1 cellular context compared by ENCODE assay signal in the genomic region with DNA sequence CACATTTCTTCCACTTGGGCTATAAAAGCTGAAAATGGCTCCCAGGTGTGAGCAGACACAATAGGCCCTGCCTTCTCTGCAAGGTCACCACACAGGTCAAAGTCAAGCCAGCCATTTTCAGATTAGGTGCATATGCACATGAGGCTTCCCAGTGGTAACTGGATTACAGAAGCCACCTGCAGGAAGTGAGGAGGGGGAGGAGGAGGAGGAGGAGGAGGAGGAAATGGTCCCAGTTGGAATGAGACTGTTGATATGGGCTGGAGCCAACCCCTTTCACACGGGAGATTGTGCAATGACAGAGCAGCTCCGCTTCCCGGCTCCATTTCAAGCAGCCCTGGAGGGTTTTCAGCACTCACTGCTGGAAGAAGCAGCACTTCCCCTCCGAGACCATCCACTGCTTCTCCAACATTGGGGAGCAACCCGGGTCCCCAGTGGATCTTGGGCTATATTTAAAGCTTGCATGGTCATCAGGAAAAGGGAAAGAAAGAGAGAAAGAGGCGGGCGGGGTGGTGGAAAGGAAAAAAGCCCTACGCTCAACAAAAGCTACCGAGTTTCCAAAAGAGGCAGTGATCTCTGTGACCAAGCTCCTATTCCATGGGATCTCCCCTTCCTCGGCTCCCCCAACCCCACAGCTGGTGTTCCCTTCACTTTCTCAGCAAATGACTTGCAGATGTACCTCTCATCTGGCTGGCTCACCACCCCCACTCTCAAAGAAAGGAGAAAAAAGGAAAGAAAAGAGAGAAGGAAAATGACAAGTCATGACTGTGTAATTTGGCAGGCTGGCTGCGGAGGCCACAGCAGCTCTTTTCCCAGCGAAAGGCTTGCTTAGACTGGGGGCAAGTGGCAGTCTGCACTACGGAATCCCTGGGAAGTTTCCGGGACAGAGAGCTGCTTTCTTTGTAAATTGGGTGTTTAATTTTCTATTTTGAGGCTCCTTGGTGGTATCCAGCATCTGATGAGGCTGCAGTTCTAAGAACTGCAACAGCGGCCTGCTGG.
TF ChIP-seq lines count a peak whose summit lies in the region.

No MANE protein-coding gene starts in this region.

TF ChIP-seq in HepG2, 621 proteins besides CTCF, POLR2A, EP300 and RAD21 (continued from another document and continues in another):
- TF ChIP-seq, protein P1, sequence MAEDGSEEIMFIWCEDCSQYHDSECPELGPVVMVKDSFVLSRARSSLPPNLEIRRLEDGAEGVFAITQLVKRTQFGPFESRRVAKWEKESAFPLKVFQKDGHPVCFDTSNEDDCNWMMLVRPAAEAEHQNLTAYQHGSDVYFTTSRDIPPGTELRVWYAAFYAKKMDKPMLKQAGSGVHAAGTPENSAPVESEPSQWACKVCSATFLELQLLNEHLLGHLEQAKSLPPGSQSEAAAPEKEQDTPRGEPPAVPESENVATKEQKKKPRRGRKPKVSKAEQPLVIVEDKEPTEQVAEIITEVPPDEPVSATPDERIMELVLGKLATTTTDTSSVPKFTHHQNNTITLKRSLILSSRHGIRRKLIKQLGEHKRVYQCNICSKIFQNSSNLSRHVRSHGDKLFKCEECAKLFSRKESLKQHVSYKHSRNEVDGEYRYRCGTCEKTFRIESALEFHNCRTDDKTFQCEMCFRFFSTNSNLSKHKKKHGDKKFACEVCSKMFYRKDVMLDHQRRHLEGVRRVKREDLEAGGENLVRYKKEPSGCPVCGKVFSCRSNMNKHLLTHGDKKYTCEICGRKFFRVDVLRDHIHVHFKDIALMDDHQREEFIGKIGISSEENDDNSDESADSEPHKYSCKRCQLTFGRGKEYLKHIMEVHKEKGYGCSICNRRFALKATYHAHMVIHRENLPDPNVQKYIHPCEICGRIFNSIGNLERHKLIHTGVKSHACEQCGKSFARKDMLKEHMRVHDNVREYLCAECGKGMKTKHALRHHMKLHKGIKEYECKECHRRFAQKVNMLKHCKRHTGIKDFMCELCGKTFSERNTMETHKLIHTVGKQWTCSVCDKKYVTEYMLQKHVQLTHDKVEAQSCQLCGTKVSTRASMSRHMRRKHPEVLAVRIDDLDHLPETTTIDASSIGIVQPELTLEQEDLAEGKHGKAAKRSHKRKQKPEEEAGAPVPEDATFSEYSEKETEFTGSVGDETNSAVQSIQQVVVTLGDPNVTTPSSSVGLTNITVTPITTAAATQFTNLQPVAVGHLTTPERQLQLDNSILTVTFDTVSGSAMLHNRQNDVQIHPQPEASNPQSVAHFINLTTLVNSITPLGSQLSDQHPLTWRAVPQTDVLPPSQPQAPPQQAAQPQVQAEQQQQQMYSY (CRISPR knock-in tag; IDR thresholded peaks at IDR 0.05), result no peak
- TF ChIP-seq, protein P2, sequence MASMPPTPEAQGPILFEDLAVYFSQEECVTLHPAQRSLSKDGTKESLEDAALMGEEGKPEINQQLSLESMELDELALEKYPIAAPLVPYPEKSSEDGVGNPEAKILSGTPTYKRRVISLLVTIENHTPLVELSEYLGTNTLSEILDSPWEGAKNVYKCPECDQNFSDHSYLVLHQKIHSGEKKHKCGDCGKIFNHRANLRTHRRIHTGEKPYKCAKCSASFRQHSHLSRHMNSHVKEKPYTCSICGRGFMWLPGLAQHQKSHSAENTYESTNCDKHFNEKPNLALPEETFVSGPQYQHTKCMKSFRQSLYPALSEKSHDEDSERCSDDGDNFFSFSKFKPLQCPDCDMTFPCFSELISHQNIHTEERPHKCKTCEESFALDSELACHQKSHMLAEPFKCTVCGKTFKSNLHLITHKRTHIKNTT (CRISPR knock-in tag; IDR thresholded peaks at IDR 0.05), result no peak
- no peak for TF ChIP-seq ZNF205 (CRISPR knock-in tag; IDR thresholded peaks at IDR 0.05)
- TF ChIP-seq, protein P3, sequence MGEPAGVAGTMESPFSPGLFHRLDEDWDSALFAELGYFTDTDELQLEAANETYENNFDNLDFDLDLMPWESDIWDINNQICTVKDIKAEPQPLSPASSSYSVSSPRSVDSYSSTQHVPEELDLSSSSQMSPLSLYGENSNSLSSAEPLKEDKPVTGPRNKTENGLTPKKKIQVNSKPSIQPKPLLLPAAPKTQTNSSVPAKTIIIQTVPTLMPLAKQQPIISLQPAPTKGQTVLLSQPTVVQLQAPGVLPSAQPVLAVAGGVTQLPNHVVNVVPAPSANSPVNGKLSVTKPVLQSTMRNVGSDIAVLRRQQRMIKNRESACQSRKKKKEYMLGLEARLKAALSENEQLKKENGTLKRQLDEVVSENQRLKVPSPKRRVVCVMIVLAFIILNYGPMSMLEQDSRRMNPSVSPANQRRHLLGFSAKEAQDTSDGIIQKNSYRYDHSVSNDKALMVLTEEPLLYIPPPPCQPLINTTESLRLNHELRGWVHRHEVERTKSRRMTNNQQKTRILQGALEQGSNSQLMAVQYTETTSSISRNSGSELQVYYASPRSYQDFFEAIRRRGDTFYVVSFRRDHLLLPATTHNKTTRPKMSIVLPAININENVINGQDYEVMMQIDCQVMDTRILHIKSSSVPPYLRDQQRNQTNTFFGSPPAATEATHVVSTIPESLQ (CRISPR knock-in tag; conservative IDR thresholded peaks at IDR 0.05), result no peak
- TF ChIP-seq ZNF180 (CRISPR knock-in tag; IDR thresholded peaks at IDR 0.05; ENCODE audit: borderline replicate concordance, low read depth), result no peak
- TF ChIP-seq, protein P4, sequence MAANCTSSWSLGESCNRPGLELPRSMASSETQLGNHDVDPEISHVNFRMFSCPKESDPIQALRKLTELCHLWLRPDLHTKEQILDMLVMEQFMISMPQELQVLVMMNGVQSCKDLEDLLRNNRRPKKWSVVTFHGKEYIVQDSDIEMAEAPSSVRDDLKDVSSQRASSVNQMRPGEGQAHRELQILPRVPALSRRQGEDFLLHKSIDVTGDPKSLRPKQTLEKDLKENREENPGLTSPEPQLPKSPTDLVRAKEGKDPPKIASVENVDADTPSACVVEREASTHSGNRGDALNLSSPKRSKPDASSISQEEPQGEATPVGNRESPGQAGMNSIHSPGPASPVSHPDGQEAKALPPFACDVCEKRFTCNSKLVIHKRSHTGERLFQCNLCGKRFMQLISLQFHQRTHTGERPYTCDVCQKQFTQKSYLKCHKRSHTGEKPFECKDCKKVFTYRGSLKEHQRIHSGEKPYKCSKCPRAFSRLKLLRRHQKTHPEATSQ (CRISPR knock-in tag; IDR thresholded peaks at IDR 0.05; ENCODE audit: borderline replicate concordance), result no peak
- peak; percentile 36; the same call in 1 of the 2 replicates for TF ChIP-seq RXRA (CRISPR knock-in tag; IDR thresholded peaks at IDR 0.05)
- TF ChIP-seq NFE2L1 (CRISPR knock-in tag; IDR thresholded peaks at IDR 0.05; ENCODE audit: borderline replicate concordance), result no peak
- TF ChIP-seq, protein P5, sequence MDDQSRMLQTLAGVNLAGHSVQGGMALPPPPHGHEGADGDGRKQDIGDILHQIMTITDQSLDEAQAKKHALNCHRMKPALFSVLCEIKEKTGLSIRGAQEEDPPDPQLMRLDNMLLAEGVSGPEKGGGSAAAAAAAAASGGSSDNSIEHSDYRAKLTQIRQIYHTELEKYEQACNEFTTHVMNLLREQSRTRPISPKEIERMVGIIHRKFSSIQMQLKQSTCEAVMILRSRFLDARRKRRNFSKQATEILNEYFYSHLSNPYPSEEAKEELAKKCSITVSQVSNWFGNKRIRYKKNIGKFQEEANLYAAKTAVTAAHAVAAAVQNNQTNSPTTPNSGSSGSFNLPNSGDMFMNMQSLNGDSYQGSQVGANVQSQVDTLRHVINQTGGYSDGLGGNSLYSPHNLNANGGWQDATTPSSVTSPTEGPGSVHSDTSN (CRISPR knock-in tag; IDR thresholded peaks at IDR 0.05; ENCODE audit: borderline replicate concordance), result no peak
- TF ChIP-seq NCOR1 (IDR thresholded peaks at IDR 0.05; ENCODE audit: borderline replicate concordance, low read length), result peak; percentile 19; the same call in 1 of the 2 replicates
- no peak for TF ChIP-seq ZNF225 (CRISPR knock-in tag; IDR thresholded peaks at IDR 0.05)
- no peak for TF ChIP-seq BORCS8-MEF2B (CRISPR knock-in tag; IDR thresholded peaks at IDR 0.05)
- TF ChIP-seq, protein P6, sequence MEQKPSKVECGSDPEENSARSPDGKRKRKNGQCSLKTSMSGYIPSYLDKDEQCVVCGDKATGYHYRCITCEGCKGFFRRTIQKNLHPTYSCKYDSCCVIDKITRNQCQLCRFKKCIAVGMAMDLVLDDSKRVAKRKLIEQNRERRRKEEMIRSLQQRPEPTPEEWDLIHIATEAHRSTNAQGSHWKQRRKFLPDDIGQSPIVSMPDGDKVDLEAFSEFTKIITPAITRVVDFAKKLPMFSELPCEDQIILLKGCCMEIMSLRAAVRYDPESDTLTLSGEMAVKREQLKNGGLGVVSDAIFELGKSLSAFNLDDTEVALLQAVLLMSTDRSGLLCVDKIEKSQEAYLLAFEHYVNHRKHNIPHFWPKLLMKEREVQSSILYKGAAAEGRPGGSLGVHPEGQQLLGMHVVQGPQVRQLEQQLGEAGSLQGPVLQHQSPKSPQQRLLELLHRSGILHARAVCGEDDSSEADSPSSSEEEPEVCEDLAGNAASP (CRISPR knock-in tag; IDR thresholded peaks at IDR 0.05; ENCODE audit: borderline replicate concordance), result no peak
- TF ChIP-seq SNRNP70 (IDR thresholded peaks at IDR 0.05; ENCODE audit: low read depth, low read length), result no peak
- TF ChIP-seq, protein P7, sequence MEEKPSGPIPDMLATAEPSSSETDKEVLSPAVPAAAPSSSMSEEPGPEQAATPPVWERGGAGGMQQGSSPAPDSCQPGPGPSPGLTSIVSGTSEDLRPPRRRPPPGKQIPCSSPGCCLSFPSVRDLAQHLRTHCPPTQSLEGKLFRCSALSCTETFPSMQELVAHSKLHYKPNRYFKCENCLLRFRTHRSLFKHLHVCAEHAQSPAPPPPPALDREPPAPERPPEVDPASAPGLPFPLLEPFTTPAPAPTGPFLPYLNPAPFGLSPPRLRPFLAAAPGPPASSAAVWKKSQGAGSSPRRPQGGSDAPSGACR (CRISPR knock-in tag; IDR thresholded peaks at IDR 0.05), result no peak
- TF ChIP-seq, protein P8, sequence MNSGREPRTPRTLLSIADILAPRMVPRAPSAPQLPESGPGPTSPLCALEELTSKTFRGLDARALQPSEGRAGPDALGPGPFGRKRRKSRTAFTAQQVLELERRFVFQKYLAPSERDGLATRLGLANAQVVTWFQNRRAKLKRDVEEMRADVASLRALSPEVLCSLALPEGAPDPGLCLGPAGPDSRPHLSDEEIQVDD (CRISPR knock-in tag; IDR thresholded peaks at IDR 0.05; ENCODE audit: borderline replicate concordance), result no peak
- peak; percentile 41; the same call in 1 of the 2 replicates for TF ChIP-seq EHMT2 (IDR thresholded peaks at IDR 0.05; ENCODE audit: borderline replicate concordance, low read depth, low read length)
- TF ChIP-seq IKZF4 (CRISPR knock-in tag; IDR thresholded peaks at IDR 0.05; ENCODE audit: borderline replicate concordance, low read depth, not compliant biosample characterization), result no peak
- TF ChIP-seq ZNF564 (CRISPR knock-in tag; IDR thresholded peaks at IDR 0.05), result no peak
- TF ChIP-seq NAIF1 (CRISPR knock-in tag; IDR thresholded peaks at IDR 0.05; ENCODE audit: borderline replicate concordance), result no peak
- no peak for TF ChIP-seq CCAR2 (optimal IDR thresholded peaks at IDR 0.05; ENCODE audit: low read depth, low read length)
- TF ChIP-seq, protein P9, sequence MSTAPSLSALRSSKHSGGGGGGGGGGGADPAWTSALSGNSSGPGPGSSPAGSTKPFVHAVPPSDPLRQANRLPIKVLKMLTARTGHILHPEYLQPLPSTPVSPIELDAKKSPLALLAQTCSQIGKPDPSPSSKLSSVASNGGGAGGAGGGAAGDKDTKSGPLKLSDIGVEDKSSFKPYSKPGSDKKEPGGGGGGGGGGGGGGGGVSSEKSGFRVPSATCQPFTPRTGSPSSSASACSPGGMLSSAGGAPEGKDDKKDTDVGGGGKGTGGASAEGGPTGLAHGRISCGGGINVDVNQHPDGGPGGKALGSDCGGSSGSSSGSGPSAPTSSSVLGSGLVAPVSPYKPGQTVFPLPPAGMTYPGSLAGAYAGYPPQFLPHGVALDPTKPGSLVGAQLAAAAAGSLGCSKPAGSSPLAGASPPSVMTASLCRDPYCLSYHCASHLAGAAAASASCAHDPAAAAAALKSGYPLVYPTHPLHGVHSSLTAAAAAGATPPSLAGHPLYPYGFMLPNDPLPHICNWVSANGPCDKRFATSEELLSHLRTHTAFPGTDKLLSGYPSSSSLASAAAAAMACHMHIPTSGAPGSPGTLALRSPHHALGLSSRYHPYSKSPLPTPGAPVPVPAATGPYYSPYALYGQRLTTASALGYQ (CRISPR knock-in tag; IDR thresholded peaks at IDR 0.05), result no peak
- no peak for TF ChIP-seq ZNF562 (CRISPR knock-in tag; IDR thresholded peaks at IDR 0.05; ENCODE audit: borderline replicate concordance)
- TF ChIP-seq ZNF572 (CRISPR knock-in tag; IDR thresholded peaks at IDR 0.05), result no peak
- TF ChIP-seq ZNF33A (CRISPR knock-in tag; IDR thresholded peaks at IDR 0.05; ENCODE audit: borderline replicate concordance), result no peak
- TF ChIP-seq MIER2 (CRISPR knock-in tag; IDR thresholded peaks at IDR 0.05), result no peak
- TF ChIP-seq KLF6 (CRISPR knock-in tag; IDR thresholded peaks at IDR 0.05), result no peak
- TF ChIP-seq CHD2 (IDR thresholded peaks at IDR 0.05; ENCODE audit: low read depth, low read length), result no peak
- no peak for TF ChIP-seq ELF4 (CRISPR knock-in tag; IDR thresholded peaks at IDR 0.05; ENCODE audit: borderline replicate concordance)
- TF ChIP-seq STAT5B (CRISPR knock-in tag; IDR thresholded peaks at IDR 0.05), result no peak
- TF ChIP-seq ZNF614 (CRISPR knock-in tag; IDR thresholded peaks at IDR 0.05; ENCODE audit: borderline replicate concordance), result no peak
- TF ChIP-seq, protein P10, sequence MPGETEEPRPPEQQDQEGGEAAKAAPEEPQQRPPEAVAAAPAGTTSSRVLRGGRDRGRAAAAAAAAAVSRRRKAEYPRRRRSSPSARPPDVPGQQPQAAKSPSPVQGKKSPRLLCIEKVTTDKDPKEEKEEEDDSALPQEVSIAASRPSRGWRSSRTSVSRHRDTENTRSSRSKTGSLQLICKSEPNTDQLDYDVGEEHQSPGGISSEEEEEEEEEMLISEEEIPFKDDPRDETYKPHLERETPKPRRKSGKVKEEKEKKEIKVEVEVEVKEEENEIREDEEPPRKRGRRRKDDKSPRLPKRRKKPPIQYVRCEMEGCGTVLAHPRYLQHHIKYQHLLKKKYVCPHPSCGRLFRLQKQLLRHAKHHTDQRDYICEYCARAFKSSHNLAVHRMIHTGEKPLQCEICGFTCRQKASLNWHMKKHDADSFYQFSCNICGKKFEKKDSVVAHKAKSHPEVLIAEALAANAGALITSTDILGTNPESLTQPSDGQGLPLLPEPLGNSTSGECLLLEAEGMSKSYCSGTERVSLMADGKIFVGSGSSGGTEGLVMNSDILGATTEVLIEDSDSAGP (CRISPR knock-in tag; IDR thresholded peaks at IDR 0.05; ENCODE audit: borderline replicate concordance), result peak; percentile 51; the same call in 1 of the 2 replicates
- no peak for TF ChIP-seq ZNF232 (CRISPR knock-in tag; IDR thresholded peaks at IDR 0.05; ENCODE audit: borderline replicate concordance)
- no peak for TF ChIP-seq CHCHD3 (CRISPR knock-in tag; IDR thresholded peaks at IDR 0.05)
- no peak for TF ChIP-seq ZC3H13 (CRISPR knock-in tag; IDR thresholded peaks at IDR 0.05)
- TF ChIP-seq CCDC6 (CRISPR knock-in tag; IDR thresholded peaks at IDR 0.05), result no peak
